In genomic region chr11:73596547-73596946, GRCh38 we compare ENCODE assay signal across 1 cellular context.
A peak's percentile ranks its signal among the peaks of the same experiment; 100 is the strongest.
TF ChIP-seq lines count a peak whose summit lies in the region.

No MANE protein-coding gene starts in this region.

TF ChIP-seq in H1, 55 proteins besides CTCF, POLR2A, EP300 and RAD21:
- TF ChIP-seq, protein P1, sequence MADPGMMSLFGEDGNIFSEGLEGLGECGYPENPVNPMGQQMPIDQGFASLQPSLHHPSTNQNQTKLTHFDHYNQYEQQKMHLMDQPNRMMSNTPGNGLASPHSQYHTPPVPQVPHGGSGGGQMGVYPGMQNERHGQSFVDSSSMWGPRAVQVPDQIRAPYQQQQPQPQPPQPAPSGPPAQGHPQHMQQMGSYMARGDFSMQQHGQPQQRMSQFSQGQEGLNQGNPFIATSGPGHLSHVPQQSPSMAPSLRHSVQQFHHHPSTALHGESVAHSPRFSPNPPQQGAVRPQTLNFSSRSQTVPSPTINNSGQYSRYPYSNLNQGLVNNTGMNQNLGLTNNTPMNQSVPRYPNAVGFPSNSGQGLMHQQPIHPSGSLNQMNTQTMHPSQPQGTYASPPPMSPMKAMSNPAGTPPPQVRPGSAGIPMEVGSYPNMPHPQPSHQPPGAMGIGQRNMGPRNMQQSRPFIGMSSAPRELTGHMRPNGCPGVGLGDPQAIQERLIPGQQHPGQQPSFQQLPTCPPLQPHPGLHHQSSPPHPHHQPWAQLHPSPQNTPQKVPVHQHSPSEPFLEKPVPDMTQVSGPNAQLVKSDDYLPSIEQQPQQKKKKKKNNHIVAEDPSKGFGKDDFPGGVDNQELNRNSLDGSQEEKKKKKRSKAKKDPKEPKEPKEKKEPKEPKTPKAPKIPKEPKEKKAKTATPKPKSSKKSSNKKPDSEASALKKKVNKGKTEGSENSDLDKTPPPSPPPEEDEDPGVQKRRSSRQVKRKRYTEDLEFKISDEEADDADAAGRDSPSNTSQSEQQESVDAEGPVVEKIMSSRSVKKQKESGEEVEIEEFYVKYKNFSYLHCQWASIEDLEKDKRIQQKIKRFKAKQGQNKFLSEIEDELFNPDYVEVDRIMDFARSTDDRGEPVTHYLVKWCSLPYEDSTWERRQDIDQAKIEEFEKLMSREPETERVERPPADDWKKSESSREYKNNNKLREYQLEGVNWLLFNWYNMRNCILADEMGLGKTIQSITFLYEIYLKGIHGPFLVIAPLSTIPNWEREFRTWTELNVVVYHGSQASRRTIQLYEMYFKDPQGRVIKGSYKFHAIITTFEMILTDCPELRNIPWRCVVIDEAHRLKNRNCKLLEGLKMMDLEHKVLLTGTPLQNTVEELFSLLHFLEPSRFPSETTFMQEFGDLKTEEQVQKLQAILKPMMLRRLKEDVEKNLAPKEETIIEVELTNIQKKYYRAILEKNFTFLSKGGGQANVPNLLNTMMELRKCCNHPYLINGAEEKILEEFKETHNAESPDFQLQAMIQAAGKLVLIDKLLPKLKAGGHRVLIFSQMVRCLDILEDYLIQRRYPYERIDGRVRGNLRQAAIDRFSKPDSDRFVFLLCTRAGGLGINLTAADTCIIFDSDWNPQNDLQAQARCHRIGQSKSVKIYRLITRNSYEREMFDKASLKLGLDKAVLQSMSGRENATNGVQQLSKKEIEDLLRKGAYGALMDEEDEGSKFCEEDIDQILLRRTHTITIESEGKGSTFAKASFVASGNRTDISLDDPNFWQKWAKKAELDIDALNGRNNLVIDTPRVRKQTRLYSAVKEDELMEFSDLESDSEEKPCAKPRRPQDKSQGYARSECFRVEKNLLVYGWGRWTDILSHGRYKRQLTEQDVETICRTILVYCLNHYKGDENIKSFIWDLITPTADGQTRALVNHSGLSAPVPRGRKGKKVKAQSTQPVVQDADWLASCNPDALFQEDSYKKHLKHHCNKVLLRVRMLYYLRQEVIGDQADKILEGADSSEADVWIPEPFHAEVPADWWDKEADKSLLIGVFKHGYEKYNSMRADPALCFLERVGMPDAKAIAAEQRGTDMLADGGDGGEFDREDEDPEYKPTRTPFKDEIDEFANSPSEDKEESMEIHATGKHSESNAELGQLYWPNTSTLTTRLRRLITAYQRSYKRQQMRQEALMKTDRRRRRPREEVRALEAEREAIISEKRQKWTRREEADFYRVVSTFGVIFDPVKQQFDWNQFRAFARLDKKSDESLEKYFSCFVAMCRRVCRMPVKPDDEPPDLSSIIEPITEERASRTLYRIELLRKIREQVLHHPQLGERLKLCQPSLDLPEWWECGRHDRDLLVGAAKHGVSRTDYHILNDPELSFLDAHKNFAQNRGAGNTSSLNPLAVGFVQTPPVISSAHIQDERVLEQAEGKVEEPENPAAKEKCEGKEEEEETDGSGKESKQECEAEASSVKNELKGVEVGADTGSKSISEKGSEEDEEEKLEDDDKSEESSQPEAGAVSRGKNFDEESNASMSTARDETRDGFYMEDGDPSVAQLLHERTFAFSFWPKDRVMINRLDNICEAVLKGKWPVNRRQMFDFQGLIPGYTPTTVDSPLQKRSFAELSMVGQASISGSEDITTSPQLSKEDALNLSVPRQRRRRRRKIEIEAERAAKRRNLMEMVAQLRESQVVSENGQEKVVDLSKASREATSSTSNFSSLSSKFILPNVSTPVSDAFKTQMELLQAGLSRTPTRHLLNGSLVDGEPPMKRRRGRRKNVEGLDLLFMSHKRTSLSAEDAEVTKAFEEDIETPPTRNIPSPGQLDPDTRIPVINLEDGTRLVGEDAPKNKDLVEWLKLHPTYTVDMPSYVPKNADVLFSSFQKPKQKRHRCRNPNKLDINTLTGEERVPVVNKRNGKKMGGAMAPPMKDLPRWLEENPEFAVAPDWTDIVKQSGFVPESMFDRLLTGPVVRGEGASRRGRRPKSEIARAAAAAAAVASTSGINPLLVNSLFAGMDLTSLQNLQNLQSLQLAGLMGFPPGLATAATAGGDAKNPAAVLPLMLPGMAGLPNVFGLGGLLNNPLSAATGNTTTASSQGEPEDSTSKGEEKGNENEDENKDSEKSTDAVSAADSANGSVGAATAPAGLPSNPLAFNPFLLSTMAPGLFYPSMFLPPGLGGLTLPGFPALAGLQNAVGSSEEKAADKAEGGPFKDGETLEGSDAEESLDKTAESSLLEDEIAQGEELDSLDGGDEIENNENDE (IDR thresholded peaks at IDR 0.05; ENCODE audit: insufficient replicate concordance, low read length) = no peak
- 0 out of 4 replicates have a peak, but pooled peaks of 1 of the 2 experiments have one; percentile 35 for TF ChIP-seq SIN3A (conservative IDR thresholded peaks at IDR 0.05 in 1 of 2, IDR thresholded peaks at IDR 0.05 in 1 of 2; ENCODE audit: low read depth in 1 of 2, low read length in 2 of 2)
